8 cellular contexts compared by ENCODE assay signal in genomic region chr4:37682701-37683401, GRCh38. TPM values are rescaled to one million over a fixed set of nuclear protein-coding genes. Genes with fewer than 3 reads are reported as not detected.
DNase-seq lines count a peak whose midpoint lies in the region; ATAC-seq and TF ChIP-seq lines count a peak whose summit lies in the region.

No MANE protein-coding gene starts in this region.

- no peaks in the 10 kb centered on the region for H3K9me2 ChIP-seq in DOHH2 (replicated peaks; ENCODE audit: control insufficient read depth, low read length)

- H3K4me3 ChIP-seq in DOHH2 (ENCODE audit: low read length) = peak overlapping the region; percentile 45

- peaks cover 11% of the 10 kb centered on the region for H3F3A ChIP-seq in DOHH2 (ENCODE audit: control insufficient read depth, insufficient read depth)

- DNase-seq in NAMALWA (ENCODE audit: low spot score) = peak; percentile 69
- peak; percentile 20 for DNase-seq in germinal center (ENCODE audit: low spot score)
- no peak for DNase-seq in DMS153 (lab: John Stamatoyannopoulos, UW)
- no peak for DNase-seq in left cardiac atrium
- no peak for DNase-seq in NCI-H748 treated with DMSO at 0.1 percent for 48 hours (lab: John Stamatoyannopoulos, UW)

- TF ChIP-seq CTCF in DOHH2 (IDR thresholded peaks at IDR 0.05; ENCODE audit: low read depth, low read length, poor library complexity, severe bottlenecking) = peak; percentile 16

- peak; percentile 30 for ATAC-seq in GM21447 (IDR thresholded peaks at IDR 0.05; ENCODE audit: unreplicated experiment)
- ATAC-seq in left cardiac atrium = no peak
- ATAC-seq in GM21515 (IDR thresholded peaks at IDR 0.05; ENCODE audit: unreplicated experiment) = no peak

- H3K9me3 ChIP-seq in DOHH2 (ENCODE audit: control insufficient read depth, insufficient read depth, low read length) = no peaks in the 10 kb centered on the region

- H4K20me1 ChIP-seq in DOHH2 (ENCODE audit: control insufficient read depth, insufficient read depth, low read depth, low read length) = no peaks in the 10 kb centered on the region; the same call in 1 of the 2 replicates

- H3K27ac ChIP-seq in DOHH2 (ENCODE audit: low read depth, low read length) = no peak overlapping the region

- H3K36me3 ChIP-seq in DOHH2 (ENCODE audit: control insufficient read depth, low read length) = no peaks in the 10 kb centered on the region

- peaks cover 3% of the 10 kb centered on the region for H3K79me2 ChIP-seq in DOHH2 (ENCODE audit: control insufficient read depth, low read length)

- H3K4me2 ChIP-seq in DOHH2 (ENCODE audit: low read length) = peak overlapping the region; percentile 64

- H3K4me1 ChIP-seq in DOHH2 (ENCODE audit: control insufficient read depth, low read length) = peaks cover 36% of the 10 kb centered on the region

- no peaks in the 10 kb centered on the region for H3K27me3 ChIP-seq in DOHH2 (ENCODE audit: control insufficient read depth, low read length)

- intact Hi-C loops in left cardiac atrium (cut with DNase I) = no loop called here

RNA-seq across cellular contexts. Expression of gene RELL1, which starts 3.3 kb away (rescaled TPM):
- total RNA-seq in left cardiac atrium = 10 to 100 TPM; 26.0 to 29.4 TPM

Comparison
In these comparisons a context has a peak if more than half of its experiments do, and no peak if none do; other contexts are left out.
1. DNase-seq: peak in NAMALWA (single experiment) and germinal center (single experiment); none in DMS153 (single experiment), left cardiac atrium (single experiment) and NCI-H748 treated with DMSO at 0.1 percent for 48 hours (single experiment).